ENCODE assay signal across 1 cellular context in the genomic region with DNA sequence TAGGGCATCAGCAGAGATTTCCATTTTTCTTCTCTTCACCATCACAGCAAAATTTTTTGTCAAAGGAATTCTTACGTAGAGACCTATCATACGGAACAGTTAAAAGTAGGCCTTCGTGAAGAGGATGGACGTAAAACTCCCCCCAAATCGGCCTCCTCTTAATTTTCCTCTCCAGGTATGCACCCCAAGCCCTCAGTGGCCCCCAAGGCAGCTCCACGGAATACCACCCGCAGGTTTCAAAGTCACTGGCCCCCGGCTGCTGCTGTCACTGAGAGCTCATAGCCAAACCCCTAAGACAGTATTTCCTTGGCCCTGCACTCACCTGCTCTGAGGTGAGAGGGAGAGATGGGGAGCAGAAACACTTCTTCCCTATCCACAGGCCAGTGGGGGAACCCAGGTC.
TF ChIP-seq lines count a peak whose summit lies in the region.

No MANE protein-coding gene starts in this region.

TF ChIP-seq in GM23338, 12 proteins besides CTCF, POLR2A, EP300 and RAD21:
- TF ChIP-seq, protein P1, sequence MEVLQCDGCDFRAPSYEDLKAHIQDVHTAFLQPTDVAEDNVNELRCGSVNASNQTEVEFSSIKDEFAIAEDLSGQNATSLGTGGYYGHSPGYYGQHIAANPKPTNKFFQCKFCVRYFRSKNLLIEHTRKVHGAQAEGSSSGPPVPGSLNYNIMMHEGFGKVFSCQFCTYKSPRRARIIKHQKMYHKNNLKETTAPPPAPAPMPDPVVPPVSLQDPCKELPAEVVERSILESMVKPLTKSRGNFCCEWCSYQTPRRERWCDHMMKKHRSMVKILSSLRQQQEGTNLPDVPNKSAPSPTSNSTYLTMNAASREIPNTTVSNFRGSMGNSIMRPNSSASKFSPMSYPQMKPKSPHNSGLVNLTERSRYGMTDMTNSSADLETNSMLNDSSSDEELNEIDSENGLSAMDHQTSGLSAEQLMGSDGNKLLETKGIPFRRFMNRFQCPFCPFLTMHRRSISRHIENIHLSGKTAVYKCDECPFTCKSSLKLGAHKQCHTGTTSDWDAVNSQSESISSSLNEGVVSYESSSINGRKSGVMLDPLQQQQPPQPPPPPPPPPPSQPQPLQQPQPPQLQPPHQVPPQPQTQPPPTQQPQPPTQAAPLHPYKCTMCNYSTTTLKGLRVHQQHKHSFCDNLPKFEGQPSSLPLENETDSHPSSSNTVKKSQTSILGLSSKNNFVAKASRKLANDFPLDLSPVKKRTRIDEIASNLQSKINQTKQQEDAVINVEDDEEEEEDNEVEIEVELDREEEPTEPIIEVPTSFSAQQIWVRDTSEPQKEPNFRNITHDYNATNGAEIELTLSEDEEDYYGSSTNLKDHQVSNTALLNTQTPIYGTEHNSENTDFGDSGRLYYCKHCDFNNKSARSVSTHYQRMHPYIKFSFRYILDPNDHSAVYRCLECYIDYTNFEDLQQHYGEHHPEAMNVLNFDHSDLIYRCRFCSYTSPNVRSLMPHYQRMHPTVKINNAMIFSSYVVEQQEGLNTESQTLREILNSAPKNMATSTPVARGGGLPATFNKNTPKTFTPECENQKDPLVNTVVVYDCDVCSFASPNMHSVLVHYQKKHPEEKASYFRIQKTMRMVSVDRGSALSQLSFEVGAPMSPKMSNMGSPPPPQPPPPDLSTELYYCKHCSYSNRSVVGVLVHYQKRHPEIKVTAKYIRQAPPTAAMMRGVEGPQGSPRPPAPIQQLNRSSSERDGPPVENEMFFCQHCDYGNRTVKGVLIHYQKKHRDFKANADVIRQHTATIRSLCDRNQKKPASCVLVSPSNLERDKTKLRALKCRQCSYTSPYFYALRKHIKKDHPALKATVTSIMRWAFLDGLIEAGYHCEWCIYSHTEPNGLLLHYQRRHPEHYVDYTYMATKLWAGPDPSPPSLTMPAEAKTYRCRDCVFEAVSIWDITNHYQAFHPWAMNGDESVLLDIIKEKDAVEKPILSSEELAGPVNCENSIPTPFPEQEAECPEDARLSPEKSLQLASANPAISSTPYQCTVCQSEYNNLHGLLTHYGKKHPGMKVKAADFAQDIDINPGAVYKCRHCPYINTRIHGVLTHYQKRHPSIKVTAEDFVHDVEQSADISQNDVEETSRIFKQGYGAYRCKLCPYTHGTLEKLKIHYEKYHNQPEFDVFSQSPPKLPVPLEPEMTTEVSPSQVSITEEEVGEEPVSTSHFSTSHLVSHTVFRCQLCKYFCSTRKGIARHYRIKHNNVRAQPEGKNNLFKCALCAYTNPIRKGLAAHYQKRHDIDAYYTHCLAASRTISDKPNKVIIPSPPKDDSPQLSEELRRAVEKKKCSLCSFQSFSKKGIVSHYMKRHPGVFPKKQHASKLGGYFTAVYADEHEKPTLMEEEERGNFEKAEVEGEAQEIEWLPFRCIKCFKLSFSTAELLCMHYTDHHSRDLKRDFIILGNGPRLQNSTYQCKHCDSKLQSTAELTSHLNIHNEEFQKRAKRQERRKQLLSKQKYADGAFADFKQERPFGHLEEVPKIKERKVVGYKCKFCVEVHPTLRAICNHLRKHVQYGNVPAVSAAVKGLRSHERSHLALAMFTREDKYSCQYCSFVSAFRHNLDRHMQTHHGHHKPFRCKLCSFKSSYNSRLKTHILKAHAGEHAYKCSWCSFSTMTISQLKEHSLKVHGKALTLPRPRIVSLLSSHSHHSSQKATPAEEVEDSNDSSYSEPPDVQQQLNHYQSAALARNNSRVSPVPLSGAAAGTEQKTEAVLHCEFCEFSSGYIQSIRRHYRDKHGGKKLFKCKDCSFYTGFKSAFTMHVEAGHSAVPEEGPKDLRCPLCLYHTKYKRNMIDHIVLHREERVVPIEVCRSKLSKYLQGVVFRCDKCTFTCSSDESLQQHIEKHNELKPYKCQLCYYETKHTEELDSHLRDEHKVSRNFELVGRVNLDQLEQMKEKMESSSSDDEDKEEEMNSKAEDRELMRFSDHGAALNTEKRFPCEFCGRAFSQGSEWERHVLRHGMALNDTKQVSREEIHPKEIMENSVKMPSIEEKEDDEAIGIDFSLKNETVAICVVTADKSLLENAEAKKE (CRISPR knock-in tag; IDR thresholded peaks at IDR 0.05) = no peak
- TF ChIP-seq EZH2 (IDR thresholded peaks at IDR 0.05; ENCODE audit: low read depth, unreplicated experiment) = no peak
- TF ChIP-seq JUNB (IDR thresholded peaks at IDR 0.05; ENCODE audit: unreplicated experiment) = no peak
- no peak for TF ChIP-seq CREB1 (CRISPR knock-in tag; IDR thresholded peaks at IDR 0.05; ENCODE audit: low read depth)
- TF ChIP-seq, protein P2, sequence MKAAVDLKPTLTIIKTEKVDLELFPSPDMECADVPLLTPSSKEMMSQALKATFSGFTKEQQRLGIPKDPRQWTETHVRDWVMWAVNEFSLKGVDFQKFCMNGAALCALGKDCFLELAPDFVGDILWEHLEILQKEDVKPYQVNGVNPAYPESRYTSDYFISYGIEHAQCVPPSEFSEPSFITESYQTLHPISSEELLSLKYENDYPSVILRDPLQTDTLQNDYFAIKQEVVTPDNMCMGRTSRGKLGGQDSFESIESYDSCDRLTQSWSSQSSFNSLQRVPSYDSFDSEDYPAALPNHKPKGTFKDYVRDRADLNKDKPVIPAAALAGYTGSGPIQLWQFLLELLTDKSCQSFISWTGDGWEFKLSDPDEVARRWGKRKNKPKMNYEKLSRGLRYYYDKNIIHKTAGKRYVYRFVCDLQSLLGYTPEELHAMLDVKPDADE (IDR thresholded peaks at IDR 0.05) = no peak
- TF ChIP-seq ZNF114 (CRISPR knock-in tag; IDR thresholded peaks at IDR 0.05) = no peak
- no peak; the same call in 1 of the 2 replicates for TF ChIP-seq POLR2AphosphoS5 (IDR thresholded peaks at IDR 0.05; ENCODE audit: low read depth)
- TF ChIP-seq ZNF331 (CRISPR knock-in tag; IDR thresholded peaks at IDR 0.05; ENCODE audit: low read depth) = no peak
- TF ChIP-seq NANOG (IDR thresholded peaks at IDR 0.05; ENCODE audit: borderline replicate concordance) = no peak
TF ChIP-seq in GM23338: peak in this region for 0.
